Comparison of ENCODE assay signal across 1 cellular context in the genomic region with DNA sequence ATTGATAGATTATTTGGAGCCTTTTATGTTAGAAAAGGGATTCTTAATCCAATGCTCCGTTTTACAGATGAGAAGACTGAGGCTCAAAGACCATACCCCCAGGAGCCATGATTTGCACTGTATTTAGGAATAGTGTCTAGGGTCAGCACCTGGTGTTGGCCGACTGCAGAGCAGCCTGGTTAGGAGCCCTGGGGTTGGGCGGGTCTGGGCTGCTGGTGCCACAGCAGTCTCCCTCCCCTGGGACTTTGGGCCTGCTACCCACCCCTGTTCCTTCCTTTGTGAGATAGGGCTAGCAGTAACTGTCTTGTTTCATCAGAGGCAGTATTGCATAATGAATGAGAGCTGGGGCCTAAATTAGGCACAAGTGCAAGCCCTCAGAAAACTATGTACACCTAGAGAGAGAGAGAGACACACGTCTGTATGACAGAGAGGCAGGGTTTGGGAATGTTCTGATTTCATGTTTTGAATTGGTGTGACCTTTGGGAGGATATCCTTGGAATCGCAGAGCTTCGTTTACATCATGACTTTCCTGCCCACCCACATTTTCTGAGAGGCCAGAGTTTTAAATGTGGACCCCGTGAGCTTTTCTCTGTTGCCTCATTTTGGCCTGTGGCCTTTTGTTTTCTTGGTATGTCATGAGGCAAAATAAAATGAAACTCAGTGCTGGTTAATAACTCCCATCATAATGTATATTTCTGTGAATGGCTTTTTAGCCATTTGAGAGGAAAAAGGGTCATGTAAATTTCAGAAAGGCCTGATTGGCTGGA.
TF ChIP-seq lines count a peak whose summit lies in the region.

No MANE protein-coding gene starts in this region.

TF ChIP-seq in HepG2, 621 proteins besides CTCF, POLR2A, EP300 and RAD21 (continued from another document and continues in another):
- TF ChIP-seq, protein P1, sequence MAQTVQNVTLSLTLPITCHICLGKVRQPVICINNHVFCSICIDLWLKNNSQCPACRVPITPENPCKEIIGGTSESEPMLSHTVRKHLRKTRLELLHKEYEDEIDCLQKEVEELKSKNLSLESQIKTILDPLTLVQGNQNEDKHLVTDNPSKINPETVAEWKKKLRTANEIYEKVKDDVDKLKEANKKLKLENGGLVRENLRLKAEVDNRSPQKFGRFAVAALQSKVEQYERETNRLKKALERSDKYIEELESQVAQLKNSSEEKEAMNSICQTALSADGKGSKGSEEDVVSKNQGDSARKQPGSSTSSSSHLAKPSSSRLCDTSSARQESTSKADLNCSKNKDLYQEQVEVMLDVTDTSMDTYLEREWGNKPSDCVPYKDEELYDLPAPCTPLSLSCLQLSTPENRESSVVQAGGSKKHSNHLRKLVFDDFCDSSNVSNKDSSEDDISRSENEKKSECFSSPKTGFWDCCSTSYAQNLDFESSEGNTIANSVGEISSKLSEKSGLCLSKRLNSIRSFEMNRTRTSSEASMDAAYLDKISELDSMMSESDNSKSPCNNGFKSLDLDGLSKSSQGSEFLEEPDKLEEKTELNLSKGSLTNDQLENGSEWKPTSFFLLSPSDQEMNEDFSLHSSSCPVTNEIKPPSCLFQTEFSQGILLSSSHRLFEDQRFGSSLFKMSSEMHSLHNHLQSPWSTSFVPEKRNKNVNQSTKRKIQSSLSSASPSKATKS (CRISPR knock-in tag; IDR thresholded peaks at IDR 0.05) = no peak
- TF ChIP-seq SRSF4 (IDR thresholded peaks at IDR 0.05; ENCODE audit: low read depth, low read length, poor library complexity, severe bottlenecking) = no peak
- peak; percentile 81; the same call in 1 of the 2 replicates for TF ChIP-seq ZSCAN12 (CRISPR knock-in tag; IDR thresholded peaks at IDR 0.05)
- no peak for TF ChIP-seq ZBTB8A (CRISPR knock-in tag; IDR thresholded peaks at IDR 0.05; ENCODE audit: borderline replicate concordance, low read depth)
- TF ChIP-seq ARHGAP35 (CRISPR knock-in tag; IDR thresholded peaks at IDR 0.05; ENCODE audit: borderline replicate concordance) = no peak
- TF ChIP-seq, protein P2, sequence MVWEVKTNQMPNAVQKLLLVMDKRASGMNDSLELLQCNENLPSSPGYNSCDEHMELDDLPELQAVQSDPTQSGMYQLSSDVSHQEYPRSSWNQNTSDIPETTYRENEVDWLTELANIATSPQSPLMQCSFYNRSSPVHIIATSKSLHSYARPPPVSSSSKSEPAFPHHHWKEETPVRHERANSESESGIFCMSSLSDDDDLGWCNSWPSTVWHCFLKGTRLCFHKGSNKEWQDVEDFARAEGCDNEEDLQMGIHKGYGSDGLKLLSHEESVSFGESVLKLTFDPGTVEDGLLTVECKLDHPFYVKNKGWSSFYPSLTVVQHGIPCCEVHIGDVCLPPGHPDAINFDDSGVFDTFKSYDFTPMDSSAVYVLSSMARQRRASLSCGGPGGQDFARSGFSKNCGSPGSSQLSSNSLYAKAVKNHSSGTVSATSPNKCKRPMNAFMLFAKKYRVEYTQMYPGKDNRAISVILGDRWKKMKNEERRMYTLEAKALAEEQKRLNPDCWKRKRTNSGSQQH (CRISPR knock-in tag; IDR thresholded peaks at IDR 0.05; ENCODE audit: low read depth) = peak; percentile 65
- no peak for TF ChIP-seq ZNF749 (CRISPR knock-in tag; IDR thresholded peaks at IDR 0.05; ENCODE audit: borderline replicate concordance)
- no peak for TF ChIP-seq HHEX (CRISPR knock-in tag; IDR thresholded peaks at IDR 0.05)
- TF ChIP-seq THAP11 (CRISPR knock-in tag; IDR thresholded peaks at IDR 0.05) = peak; percentile 57; the same call in 1 of the 2 replicates
- no peak for TF ChIP-seq ZFP41 (CRISPR knock-in tag; IDR thresholded peaks at IDR 0.05; ENCODE audit: borderline replicate concordance)
- no peak for TF ChIP-seq ZNF383 (CRISPR knock-in tag; IDR thresholded peaks at IDR 0.05; ENCODE audit: borderline replicate concordance)
- TF ChIP-seq ZNF205 (CRISPR knock-in tag; IDR thresholded peaks at IDR 0.05) = 0 out of 2 replicates have a peak, but pooled peaks have one; percentile 39
- TF ChIP-seq YEATS2 (CRISPR knock-in tag; IDR thresholded peaks at IDR 0.05; ENCODE audit: borderline replicate concordance) = no peak
- TF ChIP-seq CEBPG (CRISPR knock-in tag; IDR thresholded peaks at IDR 0.05) = peak; percentile 92
- no peak for TF ChIP-seq ZNF841 (CRISPR knock-in tag; IDR thresholded peaks at IDR 0.05; ENCODE audit: borderline replicate concordance)
- peak; percentile 69; the same call in 1 of the 2 replicates for TF ChIP-seq PITX1 (CRISPR knock-in tag; IDR thresholded peaks at IDR 0.05)
- no peak for TF ChIP-seq ZNF451 (CRISPR knock-in tag; IDR thresholded peaks at IDR 0.05)
- TF ChIP-seq, protein P3, sequence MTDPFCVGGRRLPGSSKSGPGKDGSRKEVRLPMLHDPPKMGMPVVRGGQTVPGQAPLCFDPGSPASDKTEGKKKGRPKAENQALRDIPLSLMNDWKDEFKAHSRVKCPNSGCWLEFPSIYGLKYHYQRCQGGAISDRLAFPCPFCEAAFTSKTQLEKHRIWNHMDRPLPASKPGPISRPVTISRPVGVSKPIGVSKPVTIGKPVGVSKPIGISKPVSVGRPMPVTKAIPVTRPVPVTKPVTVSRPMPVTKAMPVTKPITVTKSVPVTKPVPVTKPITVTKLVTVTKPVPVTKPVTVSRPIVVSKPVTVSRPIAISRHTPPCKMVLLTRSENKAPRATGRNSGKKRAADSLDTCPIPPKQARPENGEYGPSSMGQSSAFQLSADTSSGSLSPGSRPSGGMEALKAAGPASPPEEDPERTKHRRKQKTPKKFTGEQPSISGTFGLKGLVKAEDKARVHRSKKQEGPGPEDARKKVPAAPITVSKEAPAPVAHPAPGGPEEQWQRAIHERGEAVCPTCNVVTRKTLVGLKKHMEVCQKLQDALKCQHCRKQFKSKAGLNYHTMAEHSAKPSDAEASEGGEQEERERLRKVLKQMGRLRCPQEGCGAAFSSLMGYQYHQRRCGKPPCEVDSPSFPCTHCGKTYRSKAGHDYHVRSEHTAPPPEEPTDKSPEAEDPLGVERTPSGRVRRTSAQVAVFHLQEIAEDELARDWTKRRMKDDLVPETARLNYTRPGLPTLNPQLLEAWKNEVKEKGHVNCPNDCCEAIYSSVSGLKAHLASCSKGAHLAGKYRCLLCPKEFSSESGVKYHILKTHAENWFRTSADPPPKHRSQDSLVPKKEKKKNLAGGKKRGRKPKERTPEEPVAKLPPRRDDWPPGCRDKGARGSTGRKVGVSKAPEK (CRISPR knock-in tag; IDR thresholded peaks at IDR 0.05; ENCODE audit: borderline replicate concordance) = no peak
- no peak for TF ChIP-seq PTBP1 (IDR thresholded peaks at IDR 0.05; ENCODE audit: low read depth, low read length, poor library complexity, severe bottlenecking)
- peak; percentile 66; the same call in 1 of the 2 replicates for TF ChIP-seq HNF4G (IDR thresholded peaks at IDR 0.05; ENCODE audit: borderline replicate concordance, low read depth, low read length)
- 0 out of 2 replicates have a peak, but pooled peaks have one; percentile 60 for TF ChIP-seq HNF4G (CRISPR knock-in tag; IDR thresholded peaks at IDR 0.05; ENCODE audit: borderline replicate concordance, low read depth)
- TF ChIP-seq ZNF510 (CRISPR knock-in tag; IDR thresholded peaks at IDR 0.05; ENCODE audit: low read depth) = no peak
- TF ChIP-seq CHD4 (IDR thresholded peaks at IDR 0.05; ENCODE audit: borderline replicate concordance, low read length) = peak; percentile 98
- TF ChIP-seq, protein P4, sequence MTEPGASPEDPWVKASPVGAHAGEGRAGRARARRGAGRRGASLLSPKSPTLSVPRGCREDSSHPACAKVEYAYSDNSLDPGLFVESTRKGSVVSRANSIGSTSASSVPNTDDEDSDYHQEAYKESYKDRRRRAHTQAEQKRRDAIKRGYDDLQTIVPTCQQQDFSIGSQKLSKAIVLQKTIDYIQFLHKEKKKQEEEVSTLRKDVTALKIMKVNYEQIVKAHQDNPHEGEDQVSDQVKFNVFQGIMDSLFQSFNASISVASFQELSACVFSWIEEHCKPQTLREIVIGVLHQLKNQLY (CRISPR knock-in tag; IDR thresholded peaks at IDR 0.05) = no peak
- no peak for TF ChIP-seq PAWR (CRISPR knock-in tag; IDR thresholded peaks at IDR 0.05; ENCODE audit: borderline replicate concordance)
- TF ChIP-seq FOXM1 (CRISPR knock-in tag; IDR thresholded peaks at IDR 0.05) = no peak
- TF ChIP-seq, protein P5, sequence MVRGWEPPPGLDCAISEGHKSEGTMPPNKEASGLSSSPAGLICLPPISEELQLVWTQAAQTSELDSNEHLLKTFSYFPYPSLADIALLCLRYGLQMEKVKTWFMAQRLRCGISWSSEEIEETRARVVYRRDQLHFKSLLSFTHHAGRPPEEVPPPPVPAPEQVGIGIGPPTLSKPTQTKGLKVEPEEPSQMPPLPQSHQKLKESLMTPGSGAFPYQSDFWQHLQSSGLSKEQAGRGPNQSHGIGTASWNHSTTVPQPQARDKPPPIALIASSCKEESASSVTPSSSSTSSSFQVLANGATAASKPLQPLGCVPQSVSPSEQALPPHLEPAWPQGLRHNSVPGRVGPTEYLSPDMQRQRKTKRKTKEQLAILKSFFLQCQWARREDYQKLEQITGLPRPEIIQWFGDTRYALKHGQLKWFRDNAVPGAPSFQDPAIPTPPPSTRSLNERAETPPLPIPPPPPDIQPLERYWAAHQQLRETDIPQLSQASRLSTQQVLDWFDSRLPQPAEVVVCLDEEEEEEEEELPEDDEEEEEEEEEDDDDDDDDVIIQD (CRISPR knock-in tag; IDR thresholded peaks at IDR 0.05; ENCODE audit: low read depth) = peak; percentile 75; the same call in 1 of the 2 replicates
- TF ChIP-seq FOXK2 (IDR thresholded peaks at IDR 0.05) = peak; percentile 46; the same call in 1 of the 2 replicates
- TF ChIP-seq, protein P6, sequence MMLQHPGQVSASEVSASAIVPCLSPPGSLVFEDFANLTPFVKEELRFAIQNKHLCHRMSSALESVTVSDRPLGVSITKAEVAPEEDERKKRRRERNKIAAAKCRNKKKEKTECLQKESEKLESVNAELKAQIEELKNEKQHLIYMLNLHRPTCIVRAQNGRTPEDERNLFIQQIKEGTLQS (CRISPR knock-in tag; IDR thresholded peaks at IDR 0.05) = peak; percentile 83
- no peak for TF ChIP-seq GTF3A (CRISPR knock-in tag; conservative IDR thresholded peaks at IDR 0.05)
- TF ChIP-seq, protein P7, sequence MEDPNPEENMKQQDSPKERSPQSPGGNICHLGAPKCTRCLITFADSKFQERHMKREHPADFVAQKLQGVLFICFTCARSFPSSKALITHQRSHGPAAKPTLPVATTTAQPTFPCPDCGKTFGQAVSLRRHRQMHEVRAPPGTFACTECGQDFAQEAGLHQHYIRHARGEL (CRISPR knock-in tag; IDR thresholded peaks at IDR 0.05) = no peak
- no peak for TF ChIP-seq GLI4 (CRISPR knock-in tag; IDR thresholded peaks at IDR 0.05; ENCODE audit: borderline replicate concordance)
- no peak for TF ChIP-seq AKAP8 (CRISPR knock-in tag; IDR thresholded peaks at IDR 0.05)
- no peak for TF ChIP-seq ZNF75D (CRISPR knock-in tag; IDR thresholded peaks at IDR 0.05; ENCODE audit: borderline replicate concordance)
- TF ChIP-seq POLR2G (IDR thresholded peaks at IDR 0.05; ENCODE audit: low read depth, low read length) = no peak
- peak; percentile 84 for TF ChIP-seq HNF4A (CRISPR knock-in tag; IDR thresholded peaks at IDR 0.05)
- TF ChIP-seq ZNF737 (CRISPR knock-in tag; IDR thresholded peaks at IDR 0.05; ENCODE audit: borderline replicate concordance) = no peak
- no peak for TF ChIP-seq ZNF577 (CRISPR knock-in tag; IDR thresholded peaks at IDR 0.05; ENCODE audit: borderline replicate concordance, low read depth)
- no peak for TF ChIP-seq ATRX (CRISPR knock-in tag; IDR thresholded peaks at IDR 0.05; ENCODE audit: borderline replicate concordance)
- TF ChIP-seq, protein P8, sequence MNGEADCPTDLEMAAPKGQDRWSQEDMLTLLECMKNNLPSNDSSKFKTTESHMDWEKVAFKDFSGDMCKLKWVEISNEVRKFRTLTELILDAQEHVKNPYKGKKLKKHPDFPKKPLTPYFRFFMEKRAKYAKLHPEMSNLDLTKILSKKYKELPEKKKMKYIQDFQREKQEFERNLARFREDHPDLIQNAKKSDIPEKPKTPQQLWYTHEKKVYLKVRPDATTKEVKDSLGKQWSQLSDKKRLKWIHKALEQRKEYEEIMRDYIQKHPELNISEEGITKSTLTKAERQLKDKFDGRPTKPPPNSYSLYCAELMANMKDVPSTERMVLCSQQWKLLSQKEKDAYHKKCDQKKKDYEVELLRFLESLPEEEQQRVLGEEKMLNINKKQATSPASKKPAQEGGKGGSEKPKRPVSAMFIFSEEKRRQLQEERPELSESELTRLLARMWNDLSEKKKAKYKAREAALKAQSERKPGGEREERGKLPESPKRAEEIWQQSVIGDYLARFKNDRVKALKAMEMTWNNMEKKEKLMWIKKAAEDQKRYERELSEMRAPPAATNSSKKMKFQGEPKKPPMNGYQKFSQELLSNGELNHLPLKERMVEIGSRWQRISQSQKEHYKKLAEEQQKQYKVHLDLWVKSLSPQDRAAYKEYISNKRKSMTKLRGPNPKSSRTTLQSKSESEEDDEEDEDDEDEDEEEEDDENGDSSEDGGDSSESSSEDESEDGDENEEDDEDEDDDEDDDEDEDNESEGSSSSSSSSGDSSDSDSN (CRISPR knock-in tag; IDR thresholded peaks at IDR 0.05) = peak; percentile 54; the same call in 1 of the 2 replicates
- TF ChIP-seq, protein P9, sequence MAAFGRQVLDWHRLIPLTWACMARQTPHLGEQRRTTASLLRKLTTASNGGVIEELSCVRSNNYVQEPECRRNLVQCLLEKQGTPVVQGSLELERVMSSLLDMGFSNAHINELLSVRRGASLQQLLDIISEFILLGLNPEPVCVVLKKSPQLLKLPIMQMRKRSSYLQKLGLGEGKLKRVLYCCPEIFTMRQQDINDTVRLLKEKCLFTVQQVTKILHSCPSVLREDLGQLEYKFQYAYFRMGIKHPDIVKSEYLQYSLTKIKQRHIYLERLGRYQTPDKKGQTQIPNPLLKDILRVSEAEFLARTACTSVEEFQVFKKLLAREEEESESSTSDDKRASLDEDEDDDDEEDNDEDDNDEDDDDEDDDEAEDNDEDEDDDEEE (CRISPR knock-in tag; IDR thresholded peaks at IDR 0.05) = no peak
- peak; percentile 61; the same call in 1 of the 2 replicates for TF ChIP-seq FOXK1 (CRISPR knock-in tag; IDR thresholded peaks at IDR 0.05; ENCODE audit: borderline replicate concordance, low read depth)
- TF ChIP-seq ZNF564 (CRISPR knock-in tag; IDR thresholded peaks at IDR 0.05) = 0 out of 2 replicates have a peak, but pooled peaks have one; percentile 38
- TF ChIP-seq, protein P10, sequence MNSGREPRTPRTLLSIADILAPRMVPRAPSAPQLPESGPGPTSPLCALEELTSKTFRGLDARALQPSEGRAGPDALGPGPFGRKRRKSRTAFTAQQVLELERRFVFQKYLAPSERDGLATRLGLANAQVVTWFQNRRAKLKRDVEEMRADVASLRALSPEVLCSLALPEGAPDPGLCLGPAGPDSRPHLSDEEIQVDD (CRISPR knock-in tag; IDR thresholded peaks at IDR 0.05; ENCODE audit: borderline replicate concordance) = no peak
- peak; percentile 62; the same call in 1 of the 2 replicates for TF ChIP-seq ZNF292 (CRISPR knock-in tag; IDR thresholded peaks at IDR 0.05; ENCODE audit: borderline replicate concordance, low read depth)
- TF ChIP-seq ZNF788 (CRISPR knock-in tag; IDR thresholded peaks at IDR 0.05; ENCODE audit: borderline replicate concordance) = peak; percentile 60; the same call in 1 of the 2 replicates
- TF ChIP-seq SMAD9 (CRISPR knock-in tag; IDR thresholded peaks at IDR 0.05) = no peak
- TF ChIP-seq SSRP1 (CRISPR knock-in tag; IDR thresholded peaks at IDR 0.05) = no peak
- no peak for TF ChIP-seq SCMH1 (CRISPR knock-in tag; IDR thresholded peaks at IDR 0.05; ENCODE audit: borderline replicate concordance)
- peak; percentile 33; the same call in 1 of the 2 replicates for TF ChIP-seq ELF3 (CRISPR knock-in tag; IDR thresholded peaks at IDR 0.05)
- TF ChIP-seq ZNF263 (CRISPR knock-in tag; IDR thresholded peaks at IDR 0.05) = no peak
- TF ChIP-seq LCORL (IDR thresholded peaks at IDR 0.05) = peak; percentile 94
- peak; percentile 99 for TF ChIP-seq LCORL (CRISPR knock-in tag; IDR thresholded peaks at IDR 0.05)
